ENCODE assay signal across 21 cellular contexts in genomic region chr11:113446938-113447337, GRCh38. TPM values are rescaled to one million over a fixed set of nuclear protein-coding genes. Genes with fewer than 3 reads are reported as not detected.
A peak's percentile ranks its signal among the peaks of the same experiment; 100 is the strongest.
DNase-seq lines count a peak whose midpoint lies in the region; ATAC-seq, FAIRE-seq and TF ChIP-seq lines count a peak whose summit lies in the region.
"Had no signal": no experiment of that assay in that cellular context is flagged by ENCODE, and none has a peak within 500 bp of the region (broad histone marks: within the 10 kb centered on the region; RNA-seq: fewer than 3 reads in every experiment).

No MANE protein-coding gene starts in this region.

- in situ Hi-C loops in mammary epithelial cell (cut with MboI; ENCODE audit: low sequenced_read_pairs in 2 of 2), result no loop called here

- no peaks in the 10 kb centered on the region for H3K79me2 ChIP-seq in mammary epithelial cell (ENCODE audit: insufficient read depth, low read length)

- no peak overlapping the region for H3K27ac Mint-ChIP-seq in natural killer cell treated with Interleukin-12 subunit alpha and Interleukin-12 subunit beta and Interleukin-15 and Interleukin-18, amount 100 ng/mL, for 72 hours
- no peak overlapping the region for H3K27ac Mint-ChIP-seq in activated naive CD4-positive, alpha-beta T cell treated with anti-CD3 and anti-CD28 coated beads, Interleukin-2, amount 10 ng/mL, durations not matched to agents 7 days and 5 days
- H3K27ac Mint-ChIP-seq: activated CD4-positive, alpha-beta T cell treated with anti-CD3 and anti-CD28 coated beads for 36 hours; activated T-helper 17 cell treated with anti-CD3 and anti-CD28 coated beads, Interleukin-2, amount 50 U/mL, for 72 hours; natural killer cell; stimulated activated naive CD8-positive, alpha-beta T cell treated with anti-CD3 and anti-CD28 coated beads, Interleukin-15, amount 100 ng/mL, for 72 hours had no signal

- no peaks in the 10 kb centered on the region for H3K36me3 Mint-ChIP-seq in natural killer cell treated with Interleukin-12 subunit alpha and Interleukin-12 subunit beta and Interleukin-15 and Interleukin-18, amount 100 ng/mL, for 72 hours
- no peaks in the 10 kb centered on the region for H3K36me3 Mint-ChIP-seq in activated naive CD4-positive, alpha-beta T cell treated with anti-CD3 and anti-CD28 coated beads, Interleukin-2, amount 10 ng/mL, durations not matched to agents 7 days and 5 days
- H3K36me3 Mint-ChIP-seq: natural killer cell had no signal

- H3K36me3 ChIP-seq in mammary epithelial cell (ENCODE audit: insufficient read depth, low read length), result no peaks in the 10 kb centered on the region
- H3K36me3 ChIP-seq: breast epithelium, transverse colon had no signal

- peaks cover 35% of the 10 kb centered on the region for H3K4me1 ChIP-seq in mammary epithelial cell (ENCODE audit: insufficient read depth, low read length)
- H3K4me1 ChIP-seq: breast epithelium, transverse colon had no signal

- TF ChIP-seq CTCF in mammary epithelial cell (conservative IDR thresholded peaks at IDR 0.05 in 1 of 2, IDR thresholded peaks at IDR 0.05 in 1 of 2; ENCODE audit: extremely low read depth in 1 of 2, insufficient read depth in 1 of 2, low read depth in 1 of 2, low read length in 2 of 2), result no peak

- DNase-seq in HTR-8/SVneo (ENCODE audit: insufficient read length, low spot score), result peak; percentile 57
- peak; percentile 67 for DNase-seq in NCI-H345 treated with DMSO at 0.1 percent for 48 hours (lab: John Stamatoyannopoulos, UW; ENCODE audit: unreplicated experiment)
- peak; percentile 95 for DNase-seq in mammary epithelial cell
- DNase-seq in posterior vena cava (ENCODE audit: low spot score), result peak; percentile 18
- no peak for DNase-seq in natural killer cell treated with Interleukin-12 subunit alpha and Interleukin-12 subunit beta and Interleukin-15 and Interleukin-18, amount 100 ng/mL, for 72 hours (ENCODE audit: low spot score)
- DNase-seq in activated naive CD4-positive, alpha-beta T cell treated with anti-CD3 and anti-CD28 coated beads, Interleukin-2, amount 10 ng/mL, durations not matched to agents 7 days and 5 days, result no peak
- DNase-seq: activated CD4-positive, alpha-beta T cell treated with anti-CD3 and anti-CD28 coated beads for 36 hours; dermis blood vessel endothelial cell; foreskin melanocyte; KBM-7; natural killer cell; NCI-H2081 treated with DMSO at 0.1 percent for 48 hours; posterior cingulate gyrus; stimulated activated naive CD8-positive, alpha-beta T cell treated with anti-CD3 and anti-CD28 coated beads, Interleukin-15, amount 100 ng/mL, for 72 hours; SW 1271; transverse colon had no signal

- dilution Hi-C loops in mammary epithelial cell (cut with HindIII; ENCODE audit: low sequenced_read_pairs), result no loop called here

- CTCF ChIA-PET in mammary epithelial cell (lab: Charles Lee; ENCODE audit: low non-redundant PET), result no interaction called here
- CTCF ChIA-PET in activated naive CD4-positive, alpha-beta T cell treated with anti-CD3 and anti-CD28 coated beads, Interleukin-2, amount 10 ng/mL, durations not matched to agents 7 days and 5 days (lab: Charles Lee), result no interaction called here

- no peaks in the 10 kb centered on the region for H3K9me3 Mint-ChIP-seq in natural killer cell treated with Interleukin-12 subunit alpha and Interleukin-12 subunit beta and Interleukin-15 and Interleukin-18, amount 100 ng/mL, for 72 hours
- H3K9me3 Mint-ChIP-seq in activated naive CD4-positive, alpha-beta T cell treated with anti-CD3 and anti-CD28 coated beads, Interleukin-2, amount 10 ng/mL, durations not matched to agents 7 days and 5 days, result no peaks in the 10 kb centered on the region
- H3K9me3 Mint-ChIP-seq: activated T-helper 17 cell treated with anti-CD3 and anti-CD28 coated beads, Interleukin-2, amount 50 U/mL, for 72 hours; natural killer cell; stimulated activated naive CD8-positive, alpha-beta T cell treated with anti-CD3 and anti-CD28 coated beads, Interleukin-15, amount 100 ng/mL, for 72 hours had no signal

- H3K9ac ChIP-seq in mammary epithelial cell (ENCODE audit: insufficient read depth, low read length), result peak overlapping the region; percentile 72

- no peak overlapping the region for H3K4me3 Mint-ChIP-seq in natural killer cell treated with Interleukin-12 subunit alpha and Interleukin-12 subunit beta and Interleukin-15 and Interleukin-18, amount 100 ng/mL, for 72 hours
- H3K4me3 Mint-ChIP-seq in activated naive CD4-positive, alpha-beta T cell treated with anti-CD3 and anti-CD28 coated beads, Interleukin-2, amount 10 ng/mL, durations not matched to agents 7 days and 5 days, result no peak overlapping the region
- H3K4me3 Mint-ChIP-seq: activated CD4-positive, alpha-beta T cell treated with anti-CD3 and anti-CD28 coated beads for 36 hours; activated T-helper 17 cell treated with anti-CD3 and anti-CD28 coated beads, Interleukin-2, amount 50 U/mL, for 72 hours; natural killer cell; stimulated activated naive CD8-positive, alpha-beta T cell treated with anti-CD3 and anti-CD28 coated beads, Interleukin-15, amount 100 ng/mL, for 72 hours had no signal

- H3K4me2 ChIP-seq in mammary epithelial cell (ENCODE audit: insufficient read depth, low read depth, low read length), result peak overlapping the region; percentile 55

- H3K4me3 ChIP-seq in mammary epithelial cell (replicated peaks in 1 of 3; ENCODE audit: insufficient read depth in 1 of 3, low read depth in 2 of 3, low read length in 3 of 3), result no peak overlapping the region
- H3K4me3 ChIP-seq: breast epithelium, transverse colon had no signal

- peak overlapping the region; percentile 97 for H3K27ac ChIP-seq in mammary epithelial cell (ENCODE audit: insufficient read depth, low read depth, low read length)
- H3K27ac ChIP-seq: transverse colon had no signal

- intact Hi-C loops in mammary epithelial cell (cut with micrococcal nuclease) (loop anchor here (2.0 to 5.0 kb wide), 3 partner anchors 28 to 82 kb away; partner anchors contain the start of gene DRD2), posterior vena cava (cut with DNase I) (no loop called here)

- no peaks in the 10 kb centered on the region for H3K27me3 ChIP-seq in mammary epithelial cell (ENCODE audit: insufficient read depth, low read length)
- H3K27me3 ChIP-seq: breast epithelium, transverse colon had no signal

- peak; percentile 42 for FAIRE-seq in HTR-8/SVneo (lab: Jason Lieb, UNC)
- FAIRE-seq: endothelial cell of umbilical vein, GM12891 had no signal

- H2AFZ ChIP-seq in mammary epithelial cell (ENCODE audit: low read depth, low read length), result no peak overlapping the region

- BruUV-seq in mammary epithelial cell (replicated peaks; lab: Mats Ljungman, UMichigan), result no TSS peak

- no peaks in the 10 kb centered on the region for H3K9me3 ChIP-seq in mammary epithelial cell (replicated peaks; ENCODE audit: insufficient read depth, low read length)
- H3K9me3 ChIP-seq: breast epithelium, transverse colon had no signal

- ATAC-seq in natural killer cell treated with Interleukin-12 subunit alpha and Interleukin-12 subunit beta and Interleukin-15 and Interleukin-18, amount 100 ng/mL, for 72 hours, result no peak
- ATAC-seq in GM21515 (IDR thresholded peaks at IDR 0.05; ENCODE audit: unreplicated experiment), result no peak
- ATAC-seq: natural killer cell had no signal

- 6% methylated on average over 6 of the region's 6 CpGs for WGBS in mammary epithelial cell (ENCODE audit: low coverage, missing lambda C conversion rate)

- H3K27me3 Mint-ChIP-seq in natural killer cell treated with Interleukin-12 subunit alpha and Interleukin-12 subunit beta and Interleukin-15 and Interleukin-18, amount 100 ng/mL, for 72 hours, result peaks cover 16 to 23% of the 10 kb centered on the region in 2 donors
- H3K27me3 Mint-ChIP-seq in activated naive CD4-positive, alpha-beta T cell treated with anti-CD3 and anti-CD28 coated beads, Interleukin-2, amount 10 ng/mL, durations not matched to agents 7 days and 5 days, result peaks cover 22% of the 10 kb centered on the region

- no peaks in the 10 kb centered on the region for H4K20me1 ChIP-seq in mammary epithelial cell (ENCODE audit: insufficient read depth, low read length)

- peaks cover 0 to 7% of the 10 kb centered on the region in 2 donors for H3K4me1 Mint-ChIP-seq in natural killer cell treated with Interleukin-12 subunit alpha and Interleukin-12 subunit beta and Interleukin-15 and Interleukin-18, amount 100 ng/mL, for 72 hours (ENCODE audit: low read depth in 2 of 2)
- no peaks in the 10 kb centered on the region for H3K4me1 Mint-ChIP-seq in activated naive CD4-positive, alpha-beta T cell treated with anti-CD3 and anti-CD28 coated beads, Interleukin-2, amount 10 ng/mL, durations not matched to agents 7 days and 5 days
- H3K4me1 Mint-ChIP-seq: activated CD4-positive, alpha-beta T cell treated with anti-CD3 and anti-CD28 coated beads for 36 hours; activated T-helper 17 cell treated with anti-CD3 and anti-CD28 coated beads, Interleukin-2, amount 50 U/mL, for 72 hours; natural killer cell; stimulated activated naive CD8-positive, alpha-beta T cell treated with anti-CD3 and anti-CD28 coated beads, Interleukin-15, amount 100 ng/mL, for 72 hours had no signal

RNA-seq across cellular contexts. Expression of gene DRD2, which starts 28.3 kb away (rescaled TPM):
- total RNA-seq in mammary epithelial cell (1 to 10 TPM; 1.5 to 6.8 TPM), posterior vena cava (under 1 TPM; 0.29 to 0.51 TPM)
- 28.7 TPM for polyA plus RNA-seq in mammary epithelial cell
- 7.9 TPM for polyA minus RNA-seq in mammary epithelial cell
- not detected for total RNA-seq in natural killer cell treated with Interleukin-12 subunit alpha and Interleukin-12 subunit beta and Interleukin-15 and Interleukin-18, amount 100 ng/mL, for 72 hours
- total RNA-seq: activated CD4-positive, alpha-beta T cell treated with anti-CD3 and anti-CD28 coated beads for 36 hours; dermis blood vessel endothelial cell; endothelial cell of umbilical vein; natural killer cell had no signal
- polyA plus RNA-seq: endothelial cell of umbilical vein had no signal

RNA-seq across cellular contexts. Expression of gene ANKK1, which starts 59.4 kb away (rescaled TPM):
- 1 to 10 TPM; 1.5 to 2.3 TPM for total RNA-seq in mammary epithelial cell
- polyA plus RNA-seq in mammary epithelial cell, result 2.5 TPM
- 4.5 TPM for polyA minus RNA-seq in mammary epithelial cell
- under 1 TPM in 1 of 2 donors, not detected in 1; 0.23 TPM for total RNA-seq in posterior vena cava
- under 1 TPM in 1 of 2 donors, not detected in 1; 0.19 TPM for total RNA-seq in natural killer cell treated with Interleukin-12 subunit alpha and Interleukin-12 subunit beta and Interleukin-15 and Interleukin-18, amount 100 ng/mL, for 72 hours
- total RNA-seq: dermis blood vessel endothelial cell, endothelial cell of umbilical vein had no signal
- polyA plus RNA-seq: endothelial cell of umbilical vein had no signal

Comparison
In these comparisons a context has a peak if more than half of its experiments do, and no peak if none do; other contexts are left out.
1. DNase-seq: peak in HTR-8/SVneo (single experiment), NCI-H345 treated with DMSO at 0.1 percent for 48 hours (single experiment), mammary epithelial cell (single experiment) and posterior vena cava (single experiment); none in natural killer cell treated with Interleukin-12 subunit alpha and Interleukin-12 subunit beta and Interleukin-15 and Interleukin-18, amount 100 ng/mL, for 72 hours (single experiment) and activated naive CD4-positive, alpha-beta T cell treated with anti-CD3 and anti-CD28 coated beads, Interleukin-2, amount 10 ng/mL, durations not matched to agents 7 days and 5 days (single experiment).